Comparison of ENCODE assay signal across 29 cellular contexts in the genomic region with DNA sequence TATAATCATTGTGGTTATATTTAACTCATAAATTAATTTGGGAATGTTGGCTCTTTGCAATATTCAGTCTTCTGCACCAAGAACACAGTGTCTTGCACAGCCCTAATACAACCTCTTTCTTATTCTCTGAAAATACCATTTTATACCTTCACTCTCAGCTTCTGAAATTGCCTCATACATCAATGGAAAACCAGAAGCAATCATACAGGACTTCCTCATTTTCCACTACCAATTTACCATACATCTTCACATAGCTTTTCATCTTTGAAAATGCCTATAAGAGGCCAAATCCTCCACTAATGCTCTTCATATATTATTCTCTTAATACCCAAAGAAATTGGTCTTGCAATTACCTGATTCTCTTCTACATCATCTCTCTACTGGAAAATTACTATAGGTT. TPM values are rescaled to one million over a fixed set of nuclear protein-coding genes. Genes with fewer than 3 reads are reported as not detected.
"Had no signal": no experiment of that assay in that cellular context is flagged by ENCODE, and none has a peak within 500 bp of the region (broad histone marks: within the 10 kb centered on the region; RNA-seq: fewer than 3 reads in every experiment).

No MANE protein-coding gene starts in this region.

- H2AFZ ChIP-seq: PC-9 had no signal

- DNase-seq: activated CD4-positive, alpha-beta memory T cell treated with anti-CD3 and anti-CD28 coated beads, Interleukin-2, amount 10 ng/mL, durations not matched to agents 7 days and 5 days; activated CD4-positive, alpha-beta T cell treated with anti-CD3 and anti-CD28 coated beads for 36 hours; activated CD4-positive, alpha-beta T cell treated with anti-CD3 and anti-CD28 coated beads, Interleukin-2, amount 50 U/mL, for 1 hour; activated gamma-delta T cell treated with Interleukin-2 at 50 U/mL for 16 hours; activated naive CD4-positive, alpha-beta T cell treated with anti-CD3 and anti-CD28 coated beads, Interleukin-2, amount 10 ng/mL, durations not matched to agents 7 days and 5 days; activated naive CD8-positive, alpha-beta T cell treated with anti-CD3 and anti-CD28 coated beads for 36 hours; activated T-cell treated with anti-CD3 and anti-CD28 coated beads for 4 hours; activated T-cell treated with anti-CD3 and anti-CD28 coated beads, Interleukin-2, amount 50 U/mL, for 72 hours; brain microvascular endothelial cell; Karpas-422; MM.1S; NCI-H1092 treated with DMSO at 0.1 percent for 48 hours; NCI-H1417 treated with DMSO at 0.1 percent for 48 hours; NCI-H1694; NCI-H2029; NCI-H2107; NCI-H2171 treated with DMSO at 0.1 percent for 48 hours; NCI-H345; NCI-H510A; NCI-H526 treated with DMSO at 0.1 percent for 48 hours; NCI-H82; PC-9; SJCRH30; SK-N-SH had no signal

- H3K9ac ChIP-seq: SK-N-SH had no signal

- H3K27me3 ChIP-seq: brain microvascular endothelial cell, cardiac muscle cell, SJCRH30 had no signal

- H3K27ac ChIP-seq: brain microvascular endothelial cell, cardiac muscle cell, PC-9, SJCRH30, VCaP had no signal

- H3K4me2 ChIP-seq: PC-9, SK-N-SH had no signal

- H3K9me3 ChIP-seq: SJCRH30, SK-N-SH had no signal

- H3K4me3 ChIP-seq: cardiac muscle cell, PC-9, SJCRH30 had no signal

- H3K4me1 ChIP-seq: SJCRH30 had no signal

- H3K36me3 ChIP-seq: brain microvascular endothelial cell, cardiac muscle cell, SJCRH30 had no signal

- ATAC-seq: activated CD4-positive, alpha-beta T cell treated with anti-CD3 and anti-CD28 coated beads for 36 hours; activated T-cell treated with anti-CD3 and anti-CD28 coated beads, Interleukin-2, amount 50 U/mL, for 72 hours had no signal

RNA-seq across cellular contexts. Expression of a gene that starts 4.3 kb away (rescaled TPM):
- total RNA-seq: activated CD4-positive, alpha-beta memory T cell treated with anti-CD3 and anti-CD28 coated beads, Interleukin-2, amount 10 ng/mL, durations not matched to agents 7 days and 5 days; activated CD4-positive, alpha-beta T cell treated with anti-CD3 and anti-CD28 coated beads for 36 hours; activated CD8-positive, alpha-beta memory T cell treated with anti-CD3 and anti-CD28 coated beads for 36 hours; activated naive CD8-positive, alpha-beta T cell treated with anti-CD3 and anti-CD28 coated beads for 36 hours; activated T-cell treated with anti-CD3 and anti-CD28 coated beads, Interleukin-2, amount 50 U/mL, for 72 hours; activated T-helper 2 cell treated with anti-CD3 and anti-CD28 coated beads, Interferon-gamma antibody, Interleukin-2, Interleukin-4, amounts not matched to agents 10 μg/mL and 5 μg/mL and 100 μg/mL, durations not matched to agents 14 hours and 24 hours and 36 hours; cardiac muscle cell; PC-9; SJCRH30 had no signal
- polyA plus RNA-seq: adipose tissue, SK-N-SH had no signal

RNA-seq across cellular contexts. Expression of a gene that starts 6.7 kb away (rescaled TPM):
- total RNA-seq: activated CD4-positive, alpha-beta memory T cell treated with anti-CD3 and anti-CD28 coated beads, Interleukin-2, amount 10 ng/mL, durations not matched to agents 7 days and 5 days; SJCRH30 had no signal
- polyA plus RNA-seq: SK-N-SH had no signal

RNA-seq across cellular contexts. Expression of a gene that starts 21.0 kb away (rescaled TPM):
- total RNA-seq: activated CD4-positive, alpha-beta memory T cell treated with anti-CD3 and anti-CD28 coated beads, Interleukin-2, amount 10 ng/mL, durations not matched to agents 7 days and 5 days; SJCRH30 had no signal
- polyA plus RNA-seq: adipose tissue, SK-N-SH had no signal
